ENCODE assay signal across 19 cellular contexts in the genomic region with DNA sequence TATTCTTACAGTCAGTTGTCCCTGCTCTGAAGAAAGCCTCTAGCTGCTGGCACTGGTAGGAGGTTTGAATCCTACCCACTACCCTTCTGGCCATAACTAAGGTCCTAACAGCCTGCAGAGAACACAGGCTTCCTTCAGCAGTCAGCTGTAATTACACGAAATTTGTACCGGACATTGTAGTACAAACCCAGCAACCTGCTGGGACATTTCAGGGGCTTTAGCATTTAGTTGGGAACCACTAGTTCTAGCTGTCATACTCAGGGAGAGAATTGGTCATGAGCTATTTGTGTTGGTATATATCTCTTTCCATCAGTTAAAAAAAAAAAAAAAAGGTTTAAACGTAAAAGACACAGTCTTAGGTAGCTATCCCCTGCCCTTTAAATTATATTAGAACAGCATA.
DNase-seq lines count a peak whose midpoint lies in the region; ATAC-seq and TF ChIP-seq lines count a peak whose summit lies in the region.
"Had no signal": no experiment of that assay in that cellular context is flagged by ENCODE, and none has a peak within 500 bp of the region (broad histone marks: within the 10 kb centered on the region; RNA-seq: fewer than 3 reads in every experiment).

No MANE protein-coding gene starts in this region.

- H2BK5ac ChIP-seq in mesenchymal stem cell (ENCODE audit: low read depth, low read length, poor library complexity, severe bottlenecking): peak overlapping the region; percentile 51

- no peak overlapping the region for H4K91ac ChIP-seq in mesenchymal stem cell (ENCODE audit: low read length)

- no peak for TF ChIP-seq CTCF in dorsolateral prefrontal cortex (IDR thresholded peaks at IDR 0.05 in 54 of 56, conservative IDR thresholded peaks at IDR 0.05 in 2 of 56; ENCODE audit: low read depth in 1 of 56, partially characterized antibody in 56 of 56)

- H2BK12ac ChIP-seq in mesenchymal stem cell (ENCODE audit: low read length in 2 of 2): no peak overlapping the region

- H3K4ac ChIP-seq in mesenchymal stem cell (ENCODE audit: low read depth in 1 of 2, low read length in 2 of 2): no peak overlapping the region

- H3K4me2 ChIP-seq in mesenchymal stem cell (ENCODE audit: low read length, poor library complexity, severe bottlenecking): no peak overlapping the region

- no peak overlapping the region for H3K9ac ChIP-seq in mesenchymal stem cell (ENCODE audit: low read length)
- H3K9ac ChIP-seq: GM23248 had no signal

- peak; percentile 76 for DNase-seq in NCI-H2227 treated with DMSO at 0.1 percent for 48 hours (lab: John Stamatoyannopoulos, UW)
- no peak for DNase-seq in dorsolateral prefrontal cortex
- DNase-seq in mesenchymal stem cell: no peak
- DNase-seq in pons (ENCODE audit: low spot score): peak; percentile 35
- no peak for DNase-seq in AML-193 (lab: John Stamatoyannopoulos, UW)
- no peak for DNase-seq in NK-92 (lab: John Stamatoyannopoulos, UW; ENCODE audit: unreplicated experiment)
- DNase-seq: BE2C; CD4-positive, CD25-positive, alpha-beta regulatory T cell; CD8-positive, alpha-beta memory T cell; COR-L47; DMS 273 treated with DMSO at 0.1 percent for 48 hours; DMS53; DND-41; EL; GM23248; HCEC 1CT had no signal

- H3K4me1 ChIP-seq in mesenchymal stem cell (ENCODE audit: control insufficient read depth, insufficient read depth, low read depth, low read length): peaks cover 5% of the 10 kb centered on the region
- H3K4me1 ChIP-seq: BE2C had no signal

- H3K23ac ChIP-seq in mesenchymal stem cell (ENCODE audit: low read length in 2 of 2): no peak overlapping the region

- H2BK15ac ChIP-seq in mesenchymal stem cell (ENCODE audit: low read depth, poor library complexity, severe bottlenecking): no peak overlapping the region

- H3K79me1 ChIP-seq in mesenchymal stem cell (replicated peaks; ENCODE audit: low read length, poor library complexity, severe bottlenecking): no peaks in the 10 kb centered on the region

- no peak overlapping the region for H3K4me3 ChIP-seq in dorsolateral prefrontal cortex
- H3K4me3 ChIP-seq in mesenchymal stem cell (ENCODE audit: insufficient read depth in 1 of 2, low read depth in 1 of 2, low read length in 2 of 2): no peak overlapping the region
- H3K4me3 ChIP-seq: GM12878, GM23248 had no signal

- peak overlapping the region; percentile 86 for H2AK5ac ChIP-seq in mesenchymal stem cell (ENCODE audit: low read length, severe bottlenecking)

- no peaks in the 10 kb centered on the region for H3K9me3 ChIP-seq in mesenchymal stem cell (ENCODE audit: control insufficient read depth, low read length)
- H3K9me3 ChIP-seq: BE2C had no signal

- no peak overlapping the region for H2AFZ ChIP-seq in mesenchymal stem cell (ENCODE audit: low read depth, low read length)
- H2AFZ ChIP-seq: GM23248 had no signal

- 100% methylated on average over 2 of the region's 3 CpGs for WGBS in mesenchymal stem cell

- ATAC-seq in HG03378 (IDR thresholded peaks at IDR 0.05; ENCODE audit: unreplicated experiment): no peak
- ATAC-seq in HG02870 (IDR thresholded peaks at IDR 0.05; ENCODE audit: unreplicated experiment): no peak
- ATAC-seq: GM12878 had no signal

- no peak overlapping the region for H2BK120ac ChIP-seq in mesenchymal stem cell (ENCODE audit: low read depth, low read length)

- H4K8ac ChIP-seq in mesenchymal stem cell (ENCODE audit: low read length): no peak overlapping the region

- H3K27me3 ChIP-seq in dorsolateral prefrontal cortex (no peaks in the 10 kb centered on the region), mesenchymal stem cell (ENCODE audit: control insufficient read depth in 1 of 2, insufficient read depth in 1 of 2, low read length in 2 of 2) (no peaks in the 10 kb centered on the region)
- H3K27me3 ChIP-seq: BE2C had no signal

- H3K27ac ChIP-seq in dorsolateral prefrontal cortex (peak overlapping the region in 52 of 59 donors; percentile 4 to 98 (median 71)), mesenchymal stem cell (ENCODE audit: low read length, poor library complexity, severe bottlenecking) (no peak overlapping the region)
- H3K27ac ChIP-seq: GM23248 had no signal

- H3K18ac ChIP-seq in mesenchymal stem cell (ENCODE audit: low read depth in 1 of 2, low read length in 2 of 2): no peak overlapping the region

- no peak overlapping the region for H3K14ac ChIP-seq in mesenchymal stem cell (ENCODE audit: low read length in 2 of 2)

- H3K36me3 ChIP-seq in mesenchymal stem cell (ENCODE audit: control insufficient read depth in 1 of 2, insufficient read depth in 2 of 2, low read depth in 1 of 2, low read length in 2 of 2): no peaks in the 10 kb centered on the region
- H3K36me3 ChIP-seq: BE2C had no signal

- intact Hi-C loops in dorsolateral prefrontal cortex (cut with DNase I): no loop called here

Comparison
In these comparisons a context has a peak if more than half of its experiments do, and no peak if none do; other contexts are left out.
1. DNase-seq: peak in NCI-H2227 treated with DMSO at 0.1 percent for 48 hours (single experiment) and pons (single experiment); none in dorsolateral prefrontal cortex (0 of 10), mesenchymal stem cell (single experiment), AML-193 (0 of 2) and NK-92 (single experiment).